In the genomic region with DNA sequence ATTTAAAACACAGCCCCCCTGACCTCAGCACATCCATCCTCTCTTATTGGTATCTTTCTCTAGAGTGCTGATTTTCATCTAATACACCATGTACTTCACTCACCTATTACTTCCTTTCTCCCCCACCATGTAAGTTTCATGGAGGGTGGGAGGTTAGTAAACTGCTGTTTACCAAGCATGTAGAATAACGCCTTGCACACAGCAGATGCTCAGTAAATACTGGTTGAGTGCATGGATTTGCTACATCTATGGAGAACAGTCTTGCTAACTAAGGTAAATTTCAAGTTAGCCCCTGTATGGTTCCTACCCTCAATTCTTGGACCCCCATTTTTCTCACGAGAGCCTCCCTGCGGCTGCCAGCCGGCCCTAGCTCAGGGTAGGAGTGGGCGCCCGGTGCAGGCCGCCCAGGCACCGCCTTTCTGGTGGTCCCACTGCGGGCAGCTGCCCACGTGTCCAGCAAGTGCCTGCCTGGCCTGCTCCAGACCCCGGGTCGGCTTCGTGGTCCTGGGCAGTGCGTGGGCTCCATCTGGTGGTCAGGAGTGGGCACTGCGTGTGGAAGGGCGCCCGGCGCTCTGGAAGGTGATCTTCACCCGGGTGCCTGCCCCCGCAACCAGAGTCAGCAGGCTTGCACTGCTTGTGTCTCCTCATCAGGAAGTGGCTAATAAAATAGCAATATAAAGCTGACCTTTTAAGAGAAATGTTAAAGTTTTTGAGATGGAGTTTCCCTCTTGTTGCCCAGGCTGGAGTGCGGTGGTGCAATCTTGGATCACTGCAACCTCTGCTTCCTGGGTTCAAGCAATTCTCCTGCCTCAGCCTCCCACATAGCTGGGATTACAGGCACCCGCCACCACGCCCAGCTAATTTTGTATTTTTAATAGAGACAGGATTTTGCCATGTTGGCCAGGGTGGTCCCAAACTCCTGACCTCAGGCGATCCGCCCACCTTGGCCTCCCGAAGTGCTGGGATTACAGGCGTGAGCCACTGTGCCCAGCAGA, we compare ENCODE assay signal across 8 cellular contexts.
DNase-seq lines count a peak whose midpoint lies in the region; ATAC-seq and TF ChIP-seq lines count a peak whose summit lies in the region.

No MANE protein-coding gene starts in this region.

- H3K27ac ChIP-seq in effector memory CD4-positive, alpha-beta T cell (ENCODE audit: insufficient read depth, low read length, poor library complexity, severe bottlenecking): peak overlapping the region; percentile 42

- H3K4me3 ChIP-seq in AG10803 (ENCODE audit: low read length): no peak overlapping the region
- no peak overlapping the region for H3K4me3 ChIP-seq in effector memory CD4-positive, alpha-beta T cell (ENCODE audit: insufficient read depth, low read depth, low read length, poor library complexity, severe bottlenecking)

- H3K36me3 ChIP-seq in effector memory CD4-positive, alpha-beta T cell (ENCODE audit: control insufficient read depth, insufficient read depth, low read length): peaks cover 7% of the 10 kb centered on the region

- H3K36me3 Mint-ChIP-seq in activated CD4-positive, alpha-beta memory T cell treated with anti-CD3 and anti-CD28 coated beads for 36 hours: peaks cover 9% of the 10 kb centered on the region
- peaks cover 10% of the 10 kb centered on the region for H3K36me3 Mint-ChIP-seq in mesothelial cell of epicardium

- DNase-seq in AG10803 (ENCODE audit: low read depth) (peak; percentile 69), NCI-H510A (lab: John Stamatoyannopoulos, UW) (peak; percentile 15), mesothelial cell of epicardium (ENCODE audit: low spot score in 2 of 2, unreplicated experiment in 2 of 2) (peak in 1 of 2 experiments; percentile 73)
- peak; percentile 75 for DNase-seq in activated CD4-positive, alpha-beta memory T cell treated with anti-CD3 and anti-CD28 coated beads for 36 hours
- peak; percentile 23 to 36 (median 24) for DNase-seq in effector memory CD4-positive, alpha-beta T cell
- DNase-seq in stimulated activated CD8-positive, alpha-beta memory T cell treated with anti-CD3 and anti-CD28 coated beads, Interleukin-2, amount 100 ng/mL, for 48 hours (ENCODE audit: low read depth in 2 of 2): peak; percentile 42 to 54

- H3K27me3 Mint-ChIP-seq in activated CD4-positive, alpha-beta memory T cell treated with anti-CD3 and anti-CD28 coated beads for 36 hours: peaks cover 4% of the 10 kb centered on the region
- no peaks in the 10 kb centered on the region for H3K27me3 Mint-ChIP-seq in mesothelial cell of epicardium (ENCODE audit: low read depth)

- H3K4me3 Mint-ChIP-seq in activated CD4-positive, alpha-beta memory T cell treated with anti-CD3 and anti-CD28 coated beads for 36 hours: no peak overlapping the region
- H3K4me3 Mint-ChIP-seq in mesothelial cell of epicardium: no peak overlapping the region

- peaks cover 6% of the 10 kb centered on the region for H3K27me3 ChIP-seq in effector memory CD4-positive, alpha-beta T cell (replicated peaks; ENCODE audit: control insufficient read depth, insufficient read depth, low read length, poor library complexity, severe bottlenecking)

- CTCF ChIA-PET in activated CD4-positive, alpha-beta memory T cell treated with anti-CD3 and anti-CD28 coated beads for 36 hours (lab: Charles Lee): interaction anchor here (0.6 to 2.7 kb wide), 25 partner anchors 8 to 324 kb away, joined by 3 to 16 read pairs (median 3); partner anchors contain the start of genes NOM1 and UBE3C

- intact Hi-C loops in activated CD4-positive, alpha-beta memory T cell treated with anti-CD3 and anti-CD28 coated beads for 36 hours (cut with micrococcal nuclease): loop anchor here (10.0 kb wide), 1 partner anchor 319 kb away; no protein-coding TSS in a partner anchor

- H3K9me3 ChIP-seq in effector memory CD4-positive, alpha-beta T cell (ENCODE audit: control insufficient read depth, low read length): no peaks in the 10 kb centered on the region

- TF ChIP-seq CTCF in AG10803 (conservative IDR thresholded peaks at IDR 0.05; ENCODE audit: low read length) (peak; percentile 91), mesothelial cell of epicardium (IDR thresholded peaks at IDR 0.05; ENCODE audit: unreplicated experiment) (peak; percentile 85)

- no peaks in the 10 kb centered on the region for H3K9me3 Mint-ChIP-seq in activated CD4-positive, alpha-beta memory T cell treated with anti-CD3 and anti-CD28 coated beads for 36 hours
- no peaks in the 10 kb centered on the region for H3K9me3 Mint-ChIP-seq in mesothelial cell of epicardium

- no peak overlapping the region for H3K27ac Mint-ChIP-seq in activated CD4-positive, alpha-beta memory T cell treated with anti-CD3 and anti-CD28 coated beads for 36 hours
- H3K27ac Mint-ChIP-seq in mesothelial cell of epicardium: no peak overlapping the region

- peak; percentile 76 for ATAC-seq in GM18868 (IDR thresholded peaks at IDR 0.05; ENCODE audit: unreplicated experiment)
- ATAC-seq in HG03103 (IDR thresholded peaks at IDR 0.05; ENCODE audit: low read depth, unreplicated experiment): peak; percentile 80

- POLR2A ChIA-PET in activated CD4-positive, alpha-beta memory T cell treated with anti-CD3 and anti-CD28 coated beads for 36 hours (lab: Charles Lee): no interaction called here

- H3K4me1 Mint-ChIP-seq in activated CD4-positive, alpha-beta memory T cell treated with anti-CD3 and anti-CD28 coated beads for 36 hours (ENCODE audit: low read depth): peaks cover 27% of the 10 kb centered on the region
- peaks cover 6% of the 10 kb centered on the region for H3K4me1 Mint-ChIP-seq in mesothelial cell of epicardium

- peaks cover 32% of the 10 kb centered on the region for H3K4me1 ChIP-seq in effector memory CD4-positive, alpha-beta T cell (ENCODE audit: control insufficient read depth, insufficient read depth, low read length, poor library complexity, severe bottlenecking)
